Comparison of ENCODE assay signal across 18 cellular contexts in genomic region chr13:106755542-106755941, GRCh38.
"Had no signal": no experiment of that assay in that cellular context is flagged by ENCODE, and none has a peak within 500 bp of the region (broad histone marks: within the 10 kb centered on the region; RNA-seq: fewer than 3 reads in every experiment).

No MANE protein-coding gene starts in this region.

- H3K9me3 ChIP-seq: gastrocnemius medialis, SJSA1, tibial artery had no signal

- H3K27me3 ChIP-seq: gastrocnemius medialis, SJSA1, tibial artery had no signal

- H3K4me1 ChIP-seq: parathyroid adenoma, SJSA1, tibial artery had no signal

- H3K4me3 ChIP-seq: gastrocnemius medialis, hepatocyte, lung, SJSA1, tibial artery had no signal

- H3K4me3 Mint-ChIP-seq: activated CD8-positive, alpha-beta T cell treated with anti-CD3 and anti-CD28 coated beads for 36 hours; activated naive CD8-positive, alpha-beta T cell treated with anti-CD3 and anti-CD28 coated beads, Interleukin-2, amount 10 ng/mL, durations not matched to agents 7 days and 5 days; activated T-cell treated with anti-CD3 and anti-CD28 coated beads, Interleukin-2, amount 50 U/mL, for 72 hours; natural killer cell; T-cell had no signal

- ATAC-seq: activated CD8-positive, alpha-beta T cell treated with anti-CD3 and anti-CD28 coated beads for 36 hours; activated T-cell treated with anti-CD3 and anti-CD28 coated beads, Interleukin-2, amount 50 U/mL, for 72 hours; gastrocnemius medialis; natural killer cell; T-cell had no signal

- DNase-seq: activated CD8-positive, alpha-beta memory T cell treated with anti-CD3 and anti-CD28 coated beads, Interleukin-2, amount 50 U/mL, for 4 hours; activated CD8-positive, alpha-beta T cell treated with anti-CD3 and anti-CD28 coated beads for 36 hours; activated naive CD8-positive, alpha-beta T cell treated with anti-CD3 and anti-CD28 coated beads, Interleukin-2, amount 10 ng/mL, durations not matched to agents 7 days and 5 days; activated T-cell treated with anti-CD3 and anti-CD28 coated beads, Interleukin-2, amount 50 U/mL, for 72 hours; anterior cingulate cortex; effector CD4-positive, alpha-beta T cell; gastrocnemius medialis; kidney glomerular epithelial cell; natural killer cell; small intestine; T-cell; T1000; tibial artery had no signal

- H3K36me3 Mint-ChIP-seq: activated naive CD8-positive, alpha-beta T cell treated with anti-CD3 and anti-CD28 coated beads, Interleukin-2, amount 10 ng/mL, durations not matched to agents 7 days and 5 days; natural killer cell; T-cell had no signal

- H3K27ac Mint-ChIP-seq: activated CD8-positive, alpha-beta T cell treated with anti-CD3 and anti-CD28 coated beads for 36 hours; activated naive CD8-positive, alpha-beta T cell treated with anti-CD3 and anti-CD28 coated beads, Interleukin-2, amount 10 ng/mL, durations not matched to agents 7 days and 5 days; activated T-cell treated with anti-CD3 and anti-CD28 coated beads, Interleukin-2, amount 50 U/mL, for 72 hours; natural killer cell; T-cell had no signal

- H3K36me3 ChIP-seq: gastrocnemius medialis, SJSA1, tibial artery had no signal

- H3K4me1 Mint-ChIP-seq: activated naive CD8-positive, alpha-beta T cell treated with anti-CD3 and anti-CD28 coated beads, Interleukin-2, amount 10 ng/mL, durations not matched to agents 7 days and 5 days; natural killer cell had no signal

- H3K9me3 Mint-ChIP-seq: activated CD8-positive, alpha-beta T cell treated with anti-CD3 and anti-CD28 coated beads for 36 hours; activated naive CD8-positive, alpha-beta T cell treated with anti-CD3 and anti-CD28 coated beads, Interleukin-2, amount 10 ng/mL, durations not matched to agents 7 days and 5 days; activated T-cell treated with anti-CD3 and anti-CD28 coated beads, Interleukin-2, amount 50 U/mL, for 72 hours had no signal

- H3K27ac ChIP-seq: hepatocyte, parathyroid adenoma, SJSA1, tibial artery had no signal

- H3K9ac ChIP-seq: parathyroid adenoma had no signal

- FAIRE-seq: colon, small intestine had no signal
